Comparison of ENCODE assay signal across 9 cellular contexts in genomic region chr16:50503868-50504531, GRCh38. TPM values are rescaled to one million over a fixed set of nuclear protein-coding genes. Genes with fewer than 3 reads are reported as not detected.
DNase-seq lines count a peak whose midpoint lies in the region; TF ChIP-seq lines count a peak whose summit lies in the region.
"Not testable (repeated sequence)": the region's sequence is repeated elsewhere in the genome, so short reads cannot be mapped to it uniquely, and the experiment has no call there.
"Had no signal": no experiment of that assay in that cellular context is flagged by ENCODE, and none has a peak within 500 bp of the region (broad histone marks: within the 10 kb centered on the region; RNA-seq: fewer than 3 reads in every experiment).

No MANE protein-coding gene starts in this region.

- H3F3A ChIP-seq in PC-9 (ENCODE audit: insufficient read depth, low read depth) (peaks cover 15% of the 10 kb centered on the region), neural progenitor cell (ENCODE audit: low read depth) (peaks cover 11% of the 10 kb centered on the region)

- POLR2A ChIA-PET in PC-9 (lab: Charles Lee; ENCODE audit: unreplicated experiment) = not testable (repeated sequence)
- POLR2A ChIA-PET in MCF 10A (lab: Yijun Ruan, JAX) = interaction anchor here (0.6 to 0.7 kb wide), 2 partner anchors 31 to 1006 kb away, joined by 3 to 4 read pairs; no protein-coding TSS in a partner anchor

- not testable (repeated sequence) for H3K9ac ChIP-seq in neural progenitor cell

- H3K27me3 Mint-ChIP-seq in MCF 10A (ENCODE audit: insufficient read depth, unreplicated experiment); type B pancreatic cell: not testable (repeated sequence)
- peaks cover 20% of the 10 kb centered on the region for H3K27me3 Mint-ChIP-seq in neural progenitor cell (ENCODE audit: insufficient read depth, low read depth)

- peak overlapping the region; percentile 35; the same call in 1 of the 2 replicates for H3K4me2 ChIP-seq in PC-9
- H3K4me2 ChIP-seq in neural progenitor cell = not testable (repeated sequence)

- not testable (repeated sequence) for H4K20me1 ChIP-seq in PC-9 (ENCODE audit: insufficient read depth); neural progenitor cell (ENCODE audit: low read depth)

- WGBS in esophagus muscularis mucosa = 95% methylated on average over 8 of the region's 8 CpGs

- H3K4me3 Mint-ChIP-seq in MCF 10A (ENCODE audit: unreplicated experiment); type B pancreatic cell: not testable (repeated sequence)
- peak overlapping the region; percentile 43 for H3K4me3 Mint-ChIP-seq in neural progenitor cell

- TF ChIP-seq CTCF in PC-9 (conservative IDR thresholded peaks at IDR 0.05); MCF 10A (IDR thresholded peaks at IDR 0.05; ENCODE audit: unreplicated experiment); esophagus muscularis mucosa (IDR thresholded peaks at IDR 0.05); neural progenitor cell (IDR thresholded peaks at IDR 0.05); type B pancreatic cell (conservative IDR thresholded peaks at IDR 0.05): not testable (repeated sequence)

- CTCF ChIA-PET in PC-9 (lab: Charles Lee) = not testable (repeated sequence)
- CTCF ChIA-PET in MCF 10A (lab: Yijun Ruan, JAX) = interaction anchor here (0.7 kb wide), 2 partner anchors 1413 to 1754 kb away, joined by 3 read pairs; no protein-coding TSS in a partner anchor

- not testable (repeated sequence) for H3K27me3 ChIP-seq in PC-9 (ENCODE audit: insufficient read depth, low read depth); esophagus muscularis mucosa; neural progenitor cell

- H3K4me1 ChIP-seq in PC-9 (replicated peaks; ENCODE audit: insufficient read depth) (peaks cover 19% of the 10 kb centered on the region), esophagus muscularis mucosa (peaks cover 0 to 15% (median 14%) of the 10 kb centered on the region in 4 donors), neural progenitor cell (peaks cover 21% of the 10 kb centered on the region)

- not testable (repeated sequence) for H2AFZ ChIP-seq in PC-9; neural progenitor cell (replicated peaks)

- not testable (repeated sequence) for BruUV-seq in PC-9 (replicated peaks; lab: Mats Ljungman, UMichigan); MCF 10A (replicated peaks; lab: Mats Ljungman, UMichigan)

- not testable (repeated sequence) for TF ChIP-seq POLR2A in esophagus muscularis mucosa (IDR thresholded peaks at IDR 0.05; ENCODE audit: low read depth)

- not testable (repeated sequence) for TF ChIP-seq EP300 in esophagus muscularis mucosa (IDR thresholded peaks at IDR 0.05)

- not testable (repeated sequence) for H3K9me3 ChIP-seq in PC-9 (ENCODE audit: insufficient read depth, low read depth); esophagus muscularis mucosa; neural progenitor cell (ENCODE audit: low read depth)

- not testable (repeated sequence) for H3K79me2 ChIP-seq in PC-9 (ENCODE audit: low read depth); neural progenitor cell (ENCODE audit: low read depth)

- H3K9me2 ChIP-seq in PC-9 (ENCODE audit: insufficient read depth) = not testable (repeated sequence)

- H3K9me3 Mint-ChIP-seq in MCF 10A (ENCODE audit: unreplicated experiment); neural progenitor cell; type B pancreatic cell: not testable (repeated sequence)

- H3K36me3 ChIP-seq in PC-9 (ENCODE audit: low read depth); esophagus muscularis mucosa; neural progenitor cell: not testable (repeated sequence)

- intact Hi-C loops in PC-9 (cut with micrococcal nuclease; ENCODE audit: unreplicated experiment); MCF 10A (cut with micrococcal nuclease); esophagus muscularis mucosa (cut with DNase I): not testable (repeated sequence)

- H3K27ac Mint-ChIP-seq in MCF 10A (ENCODE audit: low read depth, unreplicated experiment); type B pancreatic cell: not testable (repeated sequence)
- H3K27ac Mint-ChIP-seq in neural progenitor cell = peak overlapping the region; percentile 44

- not testable (repeated sequence) for H3K4me3 ChIP-seq in PC-9, esophagus muscularis mucosa, neural progenitor cell

- H3K27ac ChIP-seq in PC-9 = 0 out of 2 replicates have a peak overlapping the region, but pooled peaks have one; percentile 5
- H3K27ac ChIP-seq in esophagus muscularis mucosa (replicated peaks in 1 of 4); neural progenitor cell: not testable (repeated sequence)

- H3K36me3 Mint-ChIP-seq in MCF 10A (ENCODE audit: insufficient read depth, unreplicated experiment); neural progenitor cell; type B pancreatic cell: not testable (repeated sequence)

- not testable (repeated sequence) for H3K4me1 Mint-ChIP-seq in MCF 10A (ENCODE audit: insufficient read depth, unreplicated experiment)
- H3K4me1 Mint-ChIP-seq in neural progenitor cell (peaks cover 40% of the 10 kb centered on the region), type B pancreatic cell (ENCODE audit: unreplicated experiment) (peaks cover 21% of the 10 kb centered on the region)

- DNase-seq in DMS53 (lab: John Stamatoyannopoulos, UW) = peak; percentile 87
- DNase-seq in NCI-H1105 (lab: John Stamatoyannopoulos, UW) = peak; percentile 70
- peak; percentile 2 for DNase-seq in NCI-H2196 (lab: John Stamatoyannopoulos, UW; ENCODE audit: unreplicated experiment)
- peak; percentile 71 to 75 for DNase-seq in PC-9
- DNase-seq in MCF 10A (ENCODE audit: unreplicated experiment) = peak; percentile 22
- peak; percentile 75 for DNase-seq in esophagus muscularis mucosa (ENCODE audit: extremely low spot score)
- DNase-seq in neural progenitor cell (ENCODE audit: low spot score) = not testable (repeated sequence)
- DNase-seq in type B pancreatic cell (ENCODE audit: extremely low spot score, unreplicated experiment) = peak; percentile 47

RNA-seq across cellular contexts. Expression of gene NKD1, which starts 44.2 kb away (rescaled TPM):
- total RNA-seq in PC-9 (2021) = 0.44 and 0.83 TPM in 2 replicates
- 0.07 and 0.29 TPM in 2 replicates for total RNA-seq in MCF 10A (2022)
- 10 to 100 TPM; 37.1 to 87.8 (median 54.1) TPM for total RNA-seq in esophagus muscularis mucosa
- 3.3 and 5.3 TPM in 2 replicates for total RNA-seq in neural progenitor cell (ENCODE audit: low replicate concordance)
- total RNA-seq in type B pancreatic cell (ENCODE audit: low replicate concordance) = 33.8 and 43.2 TPM in 2 replicates
- total RNA-seq: IMR-90 had no signal
